32 cellular contexts compared by ENCODE assay signal in the genomic region with DNA sequence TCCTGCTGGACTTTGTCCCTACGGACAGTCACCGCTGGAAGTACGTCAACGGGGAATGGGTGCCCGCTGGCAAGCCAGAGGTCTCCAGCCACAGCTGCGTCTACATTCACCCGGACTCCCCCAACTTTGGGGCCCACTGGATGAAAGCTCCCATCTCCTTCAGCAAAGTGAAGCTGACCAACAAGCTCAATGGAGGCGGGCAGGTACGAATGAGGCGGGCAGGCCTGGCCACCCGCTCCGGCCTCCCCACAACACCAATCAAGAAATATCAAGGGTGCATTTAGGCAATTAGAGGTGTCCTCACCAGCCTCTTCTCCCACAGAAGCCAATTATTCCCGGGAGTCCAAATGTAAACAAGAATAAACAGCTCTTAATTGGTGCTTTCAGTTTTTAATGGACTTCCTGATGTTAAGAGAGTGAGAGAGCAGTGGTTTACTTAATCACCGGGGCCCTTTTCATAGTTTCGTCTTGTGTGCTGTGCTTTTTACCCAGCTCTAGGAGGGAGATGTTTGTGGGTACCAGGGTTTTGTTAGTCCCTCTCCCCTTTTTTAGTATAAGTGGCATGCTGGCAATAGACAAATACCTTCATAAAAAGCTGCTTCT. TPM values are rescaled to one million over a fixed set of nuclear protein-coding genes. Genes with fewer than 3 reads are reported as not detected.
A peak's percentile ranks its signal among the peaks of the same experiment; 100 is the strongest.
DNase-seq lines count a peak whose midpoint lies in the region; ATAC-seq, FAIRE-seq and TF ChIP-seq lines count a peak whose summit lies in the region.
"Had no signal": no experiment of that assay in that cellular context is flagged by ENCODE, and none has a peak within 500 bp of the region (broad histone marks: within the 10 kb centered on the region; RNA-seq: fewer than 3 reads in every experiment).

No MANE protein-coding gene starts in this region.

- H3K4me3 Mint-ChIP-seq in activated CD8-positive, alpha-beta memory T cell treated with anti-CD3 and anti-CD28 coated beads, Interleukin-2, amount 10 ng/mL, durations not matched to agents 7 days and 5 days = no peak overlapping the region
- H3K4me3 Mint-ChIP-seq in natural killer cell treated with Interleukin-12 subunit alpha and Interleukin-12 subunit beta and Interleukin-15 and Interleukin-18, amount 100 ng/mL, for 72 hours = no peak overlapping the region
- H3K4me3 Mint-ChIP-seq: activated CD4-positive, alpha-beta memory T cell treated with anti-CD3 and anti-CD28 coated beads for 36 hours; dendritic cell treated with granulocyte-macrophage colony-stimulating factor and Interleukin-4, amounts not matched to agents 40 ng/mL and 50 ng/mL, for 4 days; endodermal cell; memory B cell; neural progenitor cell; T-helper 17 cell had no signal

- H3K4me3 ChIP-seq in HEK293 (ENCODE audit: low read depth, low read length) (no peak overlapping the region), endocrine pancreas (ENCODE audit: control insufficient read depth, insufficient read depth, low read length) (peak overlapping the region; percentile 42), small intestine (ENCODE audit: low read depth in 1 of 2, low read length in 2 of 2) (no peak overlapping the region)
- H3K4me3 ChIP-seq: BLaER1, GM23248, left lung, MG63, neural progenitor cell, skin epidermis, upper lobe of right lung had no signal

- H3K9me3 ChIP-seq in HEK293 (ENCODE audit: control insufficient read depth, insufficient read depth, low read depth, low read length) (no peaks in the 10 kb centered on the region), endocrine pancreas (ENCODE audit: control insufficient read depth, low read length) (no peaks in the 10 kb centered on the region), small intestine (ENCODE audit: control insufficient read depth, low read depth) (no peaks in the 10 kb centered on the region)
- H3K9me3 ChIP-seq: BLaER1, left lung, MG63, upper lobe of right lung had no signal

- no peaks in the 10 kb centered on the region for H3K27me3 Mint-ChIP-seq in activated CD8-positive, alpha-beta memory T cell treated with anti-CD3 and anti-CD28 coated beads, Interleukin-2, amount 10 ng/mL, durations not matched to agents 7 days and 5 days
- no peaks in the 10 kb centered on the region for H3K27me3 Mint-ChIP-seq in natural killer cell treated with Interleukin-12 subunit alpha and Interleukin-12 subunit beta and Interleukin-15 and Interleukin-18, amount 100 ng/mL, for 72 hours
- H3K27me3 Mint-ChIP-seq: activated CD4-positive, alpha-beta memory T cell treated with anti-CD3 and anti-CD28 coated beads for 36 hours; dendritic cell treated with granulocyte-macrophage colony-stimulating factor and Interleukin-4, amounts not matched to agents 40 ng/mL and 50 ng/mL, for 4 days; memory B cell; T-helper 17 cell had no signal

- 0 out of 2 replicates have a peak, but pooled peaks cover 3% of the 10 kb centered on the region for H3K4me1 ChIP-seq in HEK293 (ENCODE audit: control insufficient read depth, insufficient read depth, low read length)
- no peaks in the 10 kb centered on the region for H3K4me1 ChIP-seq in endocrine pancreas (ENCODE audit: control insufficient read depth, insufficient read depth, low read length)
- no peaks in the 10 kb centered on the region for H3K4me1 ChIP-seq in small intestine (ENCODE audit: control insufficient read depth in 2 of 2, insufficient read depth in 1 of 2, low read depth in 1 of 2, low read length in 1 of 2)
- H3K4me1 ChIP-seq: BLaER1, left lung, parathyroid adenoma, upper lobe of right lung had no signal

- POLR2A ChIA-PET in HEK293 (lab: Yijun Ruan, JAX) = no interaction called here

- no peak for TF ChIP-seq CTCF in HEK293 (tag by site-specific recombination; IDR thresholded peaks at IDR 0.05)

- no peak for FAIRE-seq in small intestine (lab: Jason Lieb, UNC)

- DNase-seq in NCI-H1436 (lab: John Stamatoyannopoulos, UW) (peak; percentile 90), NCI-H2227 (lab: John Stamatoyannopoulos, UW; ENCODE audit: unreplicated experiment) (peak; percentile 30), small intestine (no peak)
- no peak for DNase-seq in activated CD8-positive, alpha-beta memory T cell treated with anti-CD3 and anti-CD28 coated beads, Interleukin-2, amount 10 ng/mL, durations not matched to agents 7 days and 5 days
- no peak for DNase-seq in natural killer cell treated with Interleukin-12 subunit alpha and Interleukin-12 subunit beta and Interleukin-15 and Interleukin-18, amount 100 ng/mL, for 72 hours (ENCODE audit: low spot score)
- DNase-seq: activated CD4-positive, alpha-beta memory T cell treated with anti-CD3 and anti-CD28 coated beads for 36 hours; activated CD4-positive, alpha-beta T cell treated with anti-CD3 and anti-CD28 coated beads for 1 hour; activated CD8-positive, alpha-beta memory T cell treated with anti-CD3 and anti-CD28 coated beads, Interleukin-2, amount 50 U/mL, for 4 hours; activated naive CD4-positive, alpha-beta T cell treated with Interleukin-2 at 50 U/mL for 16 hours; central memory CD4-positive, alpha-beta T cell; endodermal cell; glutamatergic neuron; GM23248; KG1; left lung; MG63; NCI-H187; Right ventricle myocardium superior; stimulated activated naive CD8-positive, alpha-beta T cell treated with anti-CD3 and anti-CD28 coated beads, Interleukin-15, Interleukin-2, amounts not matched to agents 100 U/mL and 50 U/mL, for 24 hours; T-helper 17 cell; upper lobe of right lung had no signal

- H3K36me3 Mint-ChIP-seq in activated CD8-positive, alpha-beta memory T cell treated with anti-CD3 and anti-CD28 coated beads, Interleukin-2, amount 10 ng/mL, durations not matched to agents 7 days and 5 days = peaks cover 2% of the 10 kb centered on the region
- no peaks in the 10 kb centered on the region for H3K36me3 Mint-ChIP-seq in natural killer cell treated with Interleukin-12 subunit alpha and Interleukin-12 subunit beta and Interleukin-15 and Interleukin-18, amount 100 ng/mL, for 72 hours
- H3K36me3 Mint-ChIP-seq: neural progenitor cell had no signal

- H3K27ac ChIP-seq in HEK293 (ENCODE audit: extremely low read depth, low read depth, low read length) = no peak overlapping the region
- H3K27ac ChIP-seq in small intestine (ENCODE audit: low read depth in 1 of 2, low read length in 1 of 2) = no peak overlapping the region
- H3K27ac ChIP-seq: BLaER1, GM23248, HL-60, left lung, neural progenitor cell, parathyroid adenoma, skin epidermis, upper lobe of right lung had no signal

- CTCF ChIA-PET in HEK293 (lab: Yijun Ruan, JAX) = interaction anchor here (0.6 to 1.3 kb wide), 3 partner anchors 28 to 150 kb away, joined by 3 to 6 read pairs (median 5); no protein-coding TSS in a partner anchor
- CTCF ChIA-PET in activated CD8-positive, alpha-beta memory T cell treated with anti-CD3 and anti-CD28 coated beads, Interleukin-2, amount 10 ng/mL, durations not matched to agents 7 days and 5 days (lab: Charles Lee) = interaction anchor here (1.2 kb wide), 1 partner anchor 51 kb away, joined by 3 read pairs; no protein-coding TSS in a partner anchor

- peak overlapping the region; percentile 19 for H3K9ac ChIP-seq in endocrine pancreas (ENCODE audit: control insufficient read depth, insufficient read depth, low read length)
- H3K9ac ChIP-seq: BLaER1, GM23248, neural progenitor cell, parathyroid adenoma had no signal

- H3K9me3 Mint-ChIP-seq in activated CD8-positive, alpha-beta memory T cell treated with anti-CD3 and anti-CD28 coated beads, Interleukin-2, amount 10 ng/mL, durations not matched to agents 7 days and 5 days (ENCODE audit: low read depth) = no peaks in the 10 kb centered on the region
- H3K9me3 Mint-ChIP-seq in natural killer cell treated with Interleukin-12 subunit alpha and Interleukin-12 subunit beta and Interleukin-15 and Interleukin-18, amount 100 ng/mL, for 72 hours = no peaks in the 10 kb centered on the region
- H3K9me3 Mint-ChIP-seq: activated CD4-positive, alpha-beta memory T cell treated with anti-CD3 and anti-CD28 coated beads for 36 hours; dendritic cell treated with granulocyte-macrophage colony-stimulating factor and Interleukin-4, amounts not matched to agents 40 ng/mL and 50 ng/mL, for 4 days; endodermal cell; memory B cell; neural progenitor cell had no signal

- H3K27me3 ChIP-seq in endocrine pancreas (ENCODE audit: control insufficient read depth, insufficient read depth, low read length) = no peaks in the 10 kb centered on the region
- no peaks in the 10 kb centered on the region for H3K27me3 ChIP-seq in small intestine (ENCODE audit: control insufficient read depth in 2 of 2, insufficient read depth in 2 of 2, low read length in 2 of 2)
- H3K27me3 ChIP-seq: BLaER1, left lung, MG63, neural progenitor cell, upper lobe of right lung had no signal

- peaks cover 15% of the 10 kb centered on the region for H3K4me1 Mint-ChIP-seq in activated CD8-positive, alpha-beta memory T cell treated with anti-CD3 and anti-CD28 coated beads, Interleukin-2, amount 10 ng/mL, durations not matched to agents 7 days and 5 days
- peaks cover 14 to 15% of the 10 kb centered on the region in 2 donors for H3K4me1 Mint-ChIP-seq in natural killer cell treated with Interleukin-12 subunit alpha and Interleukin-12 subunit beta and Interleukin-15 and Interleukin-18, amount 100 ng/mL, for 72 hours (ENCODE audit: low read depth in 2 of 2)
- H3K4me1 Mint-ChIP-seq: memory B cell, neural progenitor cell had no signal

- no peak for ATAC-seq in activated CD8-positive, alpha-beta memory T cell treated with anti-CD3 and anti-CD28 coated beads, Interleukin-2, amount 10 ng/mL, durations not matched to agents 7 days and 5 days
- ATAC-seq in natural killer cell treated with Interleukin-12 subunit alpha and Interleukin-12 subunit beta and Interleukin-15 and Interleukin-18, amount 100 ng/mL, for 72 hours = no peak
- no peak for ATAC-seq in HG03342 (IDR thresholded peaks at IDR 0.05; ENCODE audit: unreplicated experiment)
- ATAC-seq: left lung; Panc1; stimulated activated naive CD8-positive, alpha-beta T cell treated with anti-CD3 and anti-CD28 coated beads, Interleukin-15, Interleukin-2, amounts not matched to agents 100 U/mL and 50 U/mL, for 24 hours; T-helper 17 cell; upper lobe of right lung had no signal

- WGBS in small intestine, 3 donors = 84 to 90% (median 85%) methylated on average over 15 of the region's 15 CpGs

- H3K36me3 ChIP-seq in HEK293 (ENCODE audit: control insufficient read depth in 2 of 2, insufficient read depth in 1 of 2, low read length in 2 of 2) = no peaks in the 10 kb centered on the region
- H3K36me3 ChIP-seq in endocrine pancreas (ENCODE audit: control insufficient read depth, insufficient read depth, low read length) = no peaks in the 10 kb centered on the region
- no peaks in the 10 kb centered on the region for H3K36me3 ChIP-seq in small intestine (ENCODE audit: control insufficient read depth in 2 of 2, insufficient read depth in 2 of 2, low read length in 2 of 2)
- H3K36me3 ChIP-seq: BLaER1, left lung, MG63, neural progenitor cell, upper lobe of right lung had no signal

- H3K27ac Mint-ChIP-seq in activated CD8-positive, alpha-beta memory T cell treated with anti-CD3 and anti-CD28 coated beads, Interleukin-2, amount 10 ng/mL, durations not matched to agents 7 days and 5 days = no peak overlapping the region
- H3K27ac Mint-ChIP-seq in natural killer cell treated with Interleukin-12 subunit alpha and Interleukin-12 subunit beta and Interleukin-15 and Interleukin-18, amount 100 ng/mL, for 72 hours = no peak overlapping the region
- H3K27ac Mint-ChIP-seq: activated CD4-positive, alpha-beta memory T cell treated with anti-CD3 and anti-CD28 coated beads for 36 hours; dendritic cell treated with granulocyte-macrophage colony-stimulating factor and Interleukin-4, amounts not matched to agents 40 ng/mL and 50 ng/mL, for 4 days; endodermal cell; memory B cell; neural progenitor cell; T-helper 17 cell had no signal

RNA-seq across cellular contexts. Expression of gene TBX19, which starts 10.6 kb away (rescaled TPM):
- total RNA-seq in activated CD8-positive, alpha-beta memory T cell treated with anti-CD3 and anti-CD28 coated beads, Interleukin-2, amount 10 ng/mL, durations not matched to agents 7 days and 5 days = 1 to 10 TPM; 2.0 to 3.6 TPM
- total RNA-seq in natural killer cell treated with Interleukin-12 subunit alpha and Interleukin-12 subunit beta and Interleukin-15 and Interleukin-18, amount 100 ng/mL, for 72 hours = 1 to 10 TPM; 3.0 to 3.7 TPM
- polyA plus RNA-seq in small intestine = 1 to 10 TPM in 1 of 3 donors, under 1 TPM in 2; 0.67 to 1.4 (median 0.73) TPM

Comparison
In these comparisons a context has a peak if more than half of its experiments do, and no peak if none do; other contexts are left out.
1. DNase-seq: peak in NCI-H1436 (single experiment) and NCI-H2227 (single experiment); none in activated CD8-positive, alpha-beta memory T cell treated with anti-CD3 and anti-CD28 coated beads, Interleukin-2, amount 10 ng/mL, durations not matched to agents 7 days and 5 days (single experiment), natural killer cell treated with Interleukin-12 subunit alpha and Interleukin-12 subunit beta and Interleukin-15 and Interleukin-18, amount 100 ng/mL, for 72 hours (single experiment) and small intestine (single experiment).